3 cellular contexts compared by ENCODE assay signal in the genomic region with DNA sequence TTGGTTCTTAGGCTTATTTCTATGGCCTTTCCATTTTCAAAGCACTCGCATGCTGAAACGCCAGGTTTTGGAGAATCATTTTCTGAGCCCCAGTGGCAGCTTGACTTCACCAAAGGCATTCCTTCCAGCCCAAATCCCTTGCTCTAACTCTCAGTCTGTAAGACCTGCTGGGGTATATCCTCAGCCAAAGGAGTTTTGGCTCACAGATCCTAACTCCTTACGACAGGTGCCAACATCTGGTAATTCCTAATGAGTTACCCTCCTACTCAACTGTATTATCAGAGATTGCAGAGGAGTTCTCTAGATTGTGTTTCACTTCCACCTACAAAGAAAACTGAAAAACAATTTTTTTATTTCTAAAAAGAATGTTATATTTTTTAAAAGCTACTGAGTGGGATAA.
"Had no signal": no experiment of that assay in that cellular context is flagged by ENCODE, and none has a peak within 500 bp of the region (broad histone marks: within the 10 kb centered on the region; RNA-seq: fewer than 3 reads in every experiment).

No MANE protein-coding gene starts in this region.

- H2AFZ ChIP-seq: GM23248 had no signal

- H3K9me3 Mint-ChIP-seq: H9 had no signal

- H3K27ac Mint-ChIP-seq: H9 had no signal

- H3K4me3 ChIP-seq: GM23248, K562 had no signal

- H3K9ac ChIP-seq: GM23248 had no signal

- H3K4me1 Mint-ChIP-seq: H9 had no signal

- H3K27ac ChIP-seq: GM23248 had no signal

- DNase-seq: GM23248, H9 had no signal

- ATAC-seq: K562 had no signal

- H3K4me3 Mint-ChIP-seq: H9 had no signal
